27 cellular contexts compared by ENCODE assay signal in the genomic region with DNA sequence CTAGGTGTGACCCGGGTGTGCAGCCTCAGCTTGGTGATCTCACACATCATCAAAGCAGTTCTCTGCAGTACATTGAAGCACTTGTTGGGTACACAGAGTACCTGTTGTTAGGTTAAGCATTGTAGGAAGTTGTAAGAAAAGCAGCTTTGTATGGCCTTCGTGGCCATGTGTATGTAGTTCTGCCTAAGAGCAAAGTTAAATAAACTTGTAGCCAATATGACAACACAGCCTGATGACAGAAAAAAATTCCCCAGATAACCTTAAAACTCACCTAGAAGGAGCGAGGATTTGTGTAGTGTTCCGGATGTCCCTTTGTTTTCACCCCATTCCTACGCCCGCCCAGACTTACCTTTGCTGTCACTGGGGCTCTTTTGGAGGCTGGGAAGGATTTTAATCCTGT.
"Had no signal": no experiment of that assay in that cellular context is flagged by ENCODE, and none has a peak within 500 bp of the region (broad histone marks: within the 10 kb centered on the region; RNA-seq: fewer than 3 reads in every experiment).

No MANE protein-coding gene starts in this region.

- H3K36me3 Mint-ChIP-seq: neural progenitor cell, type B pancreatic cell had no signal

- H3K9me3 ChIP-seq: prostate gland, suprapubic skin had no signal

- H3K4me1 Mint-ChIP-seq: nephron had no signal

- FAIRE-seq: colon, kidney had no signal

- H3K27me3 ChIP-seq: dorsolateral prefrontal cortex, gastrocnemius medialis, heart left ventricle, hepatocyte, left lung, neural progenitor cell, right atrium auricular region, suprapubic skin, tibial artery had no signal

- H3K9me3 Mint-ChIP-seq: type B pancreatic cell had no signal

- H3K36me3 ChIP-seq: gastrocnemius medialis, left lung, neural progenitor cell, prostate gland, right atrium auricular region, suprapubic skin, tibial artery had no signal

- H3K27me3 Mint-ChIP-seq: stimulated activated naive CD8-positive, alpha-beta T cell treated with anti-CD3 and anti-CD28 coated beads, Interleukin-15, amount 100 ng/mL, for 72 hours; type B pancreatic cell had no signal

- H3K4me3 ChIP-seq: dorsolateral prefrontal cortex, gastrocnemius medialis, heart left ventricle, hepatocyte, left lung, neural progenitor cell, prostate gland, right atrium auricular region, smooth muscle cell, suprapubic skin, tibial artery had no signal

- H3K9ac ChIP-seq: neural progenitor cell, parathyroid adenoma had no signal

- ATAC-seq: esophagus mucosa; gastrocnemius medialis; heart left ventricle; left lung; sciatic nerve; stimulated activated naive CD8-positive, alpha-beta T cell treated with anti-CD3 and anti-CD28 coated beads, Interleukin-15, amount 100 ng/mL, for 72 hours had no signal

- DNase-seq: dorsolateral prefrontal cortex; effector CD4-positive, alpha-beta T cell; foreskin fibroblast; gastrocnemius medialis; heart left ventricle; kidney; left lung; mammary epithelial cell; stimulated activated CD4-positive, alpha-beta T cell treated with anti-CD3 and anti-CD28 coated beads, Interleukin-12 subunit alpha, Interleukin-12 subunit beta, amount 100 ng/mL, for 4 hours; stimulated activated CD4-positive, alpha-beta T cell treated with anti-CD3 and anti-CD28 coated beads, Interleukin-1b, Interleukin-23, amount 100 ng/mL, for 48 hours; stimulated activated CD4-positive, alpha-beta T cell treated with anti-CD3 and anti-CD28 coated beads, Interleukin-4, amount 100 ng/mL, for 1 hour; stimulated activated CD8-positive, alpha-beta memory T cell treated with anti-CD3 and anti-CD28 coated beads, Interleukin-4, amount 100 ng/mL, for 48 hours; stimulated activated naive CD8-positive, alpha-beta T cell treated with anti-CD3 and anti-CD28 coated beads, Interleukin-15, amount 100 ng/mL, for 72 hours; tibial artery had no signal

- H3K4me1 ChIP-seq: gastrocnemius medialis, left lung, neural progenitor cell, parathyroid adenoma, prostate gland, right atrium auricular region, tibial artery had no signal

- H3K4me3 Mint-ChIP-seq: nephron; neural progenitor cell; stimulated activated naive CD8-positive, alpha-beta T cell treated with anti-CD3 and anti-CD28 coated beads, Interleukin-15, amount 100 ng/mL, for 72 hours; type B pancreatic cell had no signal

- H2AFZ ChIP-seq: hepatocyte, neural progenitor cell, parathyroid adenoma had no signal

- H3K4me2 ChIP-seq: hepatocyte, neural progenitor cell, smooth muscle cell had no signal

- H3K27ac Mint-ChIP-seq: nephron; neural progenitor cell; stimulated activated naive CD8-positive, alpha-beta T cell treated with anti-CD3 and anti-CD28 coated beads, Interleukin-15, amount 100 ng/mL, for 72 hours; type B pancreatic cell had no signal

- H3K27ac ChIP-seq: dorsolateral prefrontal cortex, epithelial cell of prostate, gastrocnemius medialis, heart left ventricle, hepatocyte, left lung, neural progenitor cell, parathyroid adenoma, prostate gland, right atrium auricular region, suprapubic skin, tibial artery had no signal
